Comparison of ENCODE assay signal across 11 cellular contexts in genomic region chr6:141321486-141322347, GRCh38.
DNase-seq lines count a peak whose midpoint lies in the region; ATAC-seq and TF ChIP-seq lines count a peak whose summit lies in the region.
"Had no signal": no experiment of that assay in that cellular context is flagged by ENCODE, and none has a peak within 500 bp of the region (broad histone marks: within the 10 kb centered on the region; RNA-seq: fewer than 3 reads in every experiment).

No MANE protein-coding gene starts in this region.

- no peak for TF ChIP-seq POLR2A in HCT116 (IDR thresholded peaks at IDR 0.05; ENCODE audit: borderline replicate concordance, extremely low read depth, insufficient read depth, insufficient read length)

- H3K9ac ChIP-seq in HCT116 (ENCODE audit: low read length) = no peak overlapping the region

- ATAC-seq in HCT116 (no peak), SK-N-SH treated with all-trans-retinoic acid at 6 μM for 48 hours (peak; percentile 44), heart right ventricle (peak in 5 of 8 donors; percentile 25 to 60 (median 39)), HG03521 (IDR thresholded peaks at IDR 0.05; ENCODE audit: unreplicated experiment) (no peak)
- ATAC-seq: mucosa of descending colon had no signal

- CTCF ChIA-PET in HCT116 (lab: Charles Lee) = interaction anchor here (0.6 kb wide), 1 partner anchor 60 kb away, joined by 3 read pairs; no protein-coding TSS in a partner anchor

- BruUV-seq in HCT116 (replicated peaks; lab: Mats Ljungman, UMichigan) = no TSS peak

- peak overlapping the region; percentile 64 for H2AFZ ChIP-seq in HCT116 (ENCODE audit: low read depth, low read length, poor library complexity, severe bottlenecking)

- RAD21 ChIA-PET in HCT116 (lab: Charles Lee; ENCODE audit: low non-redundant PET in 1 of 2, low total read pairs in 2 of 2, uncharacterized antibody in 2 of 2, unreplicated experiment in 2 of 2) = no interaction called here

- no peak overlapping the region for H3K27ac ChIP-seq in HCT116 (ENCODE audit: low read depth, low read length)
- H3K27ac ChIP-seq in heart right ventricle = no peak overlapping the region

- no peaks in the 10 kb centered on the region for H4K20me1 ChIP-seq in HCT116 (ENCODE audit: insufficient read depth)

- no peaks in the 10 kb centered on the region for H3K9me2 ChIP-seq in HCT116 (ENCODE audit: insufficient read depth)

- H3K9me3 ChIP-seq in HCT116 (ENCODE audit: control insufficient read depth in 1 of 2, insufficient read depth in 1 of 2, low read depth in 1 of 2, low read length in 2 of 2) = no peaks in the 10 kb centered on the region
- H3K9me3 ChIP-seq in heart right ventricle = peaks cover 0 to 9% (median 0%) of the 10 kb centered on the region in 11 donors
- H3K9me3 ChIP-seq: mucosa of descending colon had no signal

- intact Hi-C loops in HCT116 (cut with micrococcal nuclease) = no loop called here
- intact Hi-C loops in heart right ventricle (cut with DNase I) = no loop called here

- no peaks in the 10 kb centered on the region for H3K79me2 ChIP-seq in HCT116 (ENCODE audit: insufficient read depth, low read length)

- no peak overlapping the region for H3K4me3 ChIP-seq in HCT116 (replicated peaks in 1 of 2; ENCODE audit: low read depth in 1 of 2, low read length in 2 of 2)
- H3K4me3 ChIP-seq in heart right ventricle = no peak overlapping the region
- H3K4me3 ChIP-seq: mucosa of descending colon had no signal

- H3K4me1 ChIP-seq in HCT116 (ENCODE audit: control insufficient read depth in 1 of 2, insufficient read depth in 2 of 2, low read length in 2 of 2) (peaks cover 0 to 6% of the 10 kb centered on the region in 2 experiments; a peak in 2 of 4 replicates), heart right ventricle (peaks cover 0 to 11% (median 0%) of the 10 kb centered on the region in 9 donors)

- H3K36me3 ChIP-seq in HCT116 (ENCODE audit: control insufficient read depth in 1 of 2, insufficient read depth in 2 of 2, low read length in 2 of 2) (no peaks in the 10 kb centered on the region), heart right ventricle (no peaks in the 10 kb centered on the region)

- 28 to 34% methylated on average over 5 of the region's 5 CpGs for WGBS in heart right ventricle, 2 donors

- H3K27me3 ChIP-seq in HCT116 (ENCODE audit: insufficient read depth, low read length) (no peaks in the 10 kb centered on the region), heart right ventricle (no peaks in the 10 kb centered on the region)

- no peak for TF ChIP-seq CTCF in HCT116 (IDR thresholded peaks at IDR 0.05 in 2 of 3, conservative IDR thresholded peaks at IDR 0.05 in 1 of 3; ENCODE audit: borderline replicate concordance in 1 of 3, insufficient read depth in 1 of 3, low read depth in 2 of 3, low read length in 2 of 3)
- no peak for TF ChIP-seq CTCF in heart right ventricle (IDR thresholded peaks at IDR 0.05)

- DNase-seq in HCT116 (ENCODE audit: low read depth, low spot score) (no peak), heart right ventricle (no peak), superior temporal gyrus (ENCODE audit: extremely low spot score) (peak; percentile 14), cerebellum (ENCODE audit: low spot score) (no peak), NCI-H2227 (lab: John Stamatoyannopoulos, UW; ENCODE audit: unreplicated experiment) (no peak)
- DNase-seq: effector CD4-positive, alpha-beta T cell; H9; hypothalamus; mucosa of descending colon had no signal

- TF ChIP-seq RAD21 in HCT116 (IDR thresholded peaks at IDR 0.05; ENCODE audit: low read depth) = no peak

- no peak overlapping the region for H3K4me2 ChIP-seq in HCT116 (ENCODE audit: low read length)

- POLR2A ChIA-PET in HCT116 (lab: Charles Lee) = no interaction called here

TF ChIP-seq in HCT116, 20 proteins besides CTCF, POLR2A, EP300 and RAD21:
- TF ChIP-seq ELF1 (IDR thresholded peaks at IDR 0.05; ENCODE audit: borderline replicate concordance, low read depth) (no peak), MAX (IDR thresholded peaks at IDR 0.05) (no peak), ZFX (IDR thresholded peaks at IDR 0.05) (no peak), CEBPB (IDR thresholded peaks at IDR 0.05; ENCODE audit: low read depth) (peak; percentile 66)

TF ChIP-seq in SK-N-SH treated with all-trans-retinoic acid at 6 μM for 48 hours, 23 proteins besides CTCF, POLR2A, EP300 and RAD21:
- TF ChIP-seq CSDC2 (CRISPR knock-in tag; IDR thresholded peaks at IDR 0.05) (no peak), ARNTL (CRISPR knock-in tag; IDR thresholded peaks at IDR 0.05; ENCODE audit: borderline replicate concordance, low read depth) (no peak), ZFP30 (CRISPR knock-in tag; IDR thresholded peaks at IDR 0.05) (no peak), CREB5 (CRISPR knock-in tag; IDR thresholded peaks at IDR 0.05; ENCODE audit: low read depth) (no peak), SNAI2 (CRISPR knock-in tag; IDR thresholded peaks at IDR 0.05) (no peak), OSR1 (CRISPR knock-in tag; IDR thresholded peaks at IDR 0.05) (no peak), ZFP3 (CRISPR knock-in tag; IDR thresholded peaks at IDR 0.05) (no peak), TCF4 (CRISPR knock-in tag; IDR thresholded peaks at IDR 0.05; ENCODE audit: borderline replicate concordance) (no peak), ZNF565 (CRISPR knock-in tag; conservative IDR thresholded peaks at IDR 0.05; ENCODE audit: low read depth) (no peak), ZC3H10 (CRISPR knock-in tag; IDR thresholded peaks at IDR 0.05) (no peak), TOX (CRISPR knock-in tag; IDR thresholded peaks at IDR 0.05; ENCODE audit: borderline replicate concordance) (no peak), RARB (CRISPR knock-in tag; IDR thresholded peaks at IDR 0.05) (no peak), ISL1 (CRISPR knock-in tag; IDR thresholded peaks at IDR 0.05) (no peak), ESRRG (CRISPR knock-in tag; IDR thresholded peaks at IDR 0.05) (no peak), TSHZ2 (CRISPR knock-in tag; IDR thresholded peaks at IDR 0.05) (no peak), CSRNP3 (CRISPR knock-in tag; IDR thresholded peaks at IDR 0.05) (no peak), ZNF70 (CRISPR knock-in tag; IDR thresholded peaks at IDR 0.05) (no peak), PPARA (CRISPR knock-in tag; IDR thresholded peaks at IDR 0.05; ENCODE audit: borderline replicate concordance) (no peak), BACH2 (CRISPR knock-in tag; IDR thresholded peaks at IDR 0.05; ENCODE audit: borderline replicate concordance) (no peak), ZNF8 (CRISPR knock-in tag; IDR thresholded peaks at IDR 0.05) (no peak)

Comparison
In these comparisons a context has a peak if more than half of its experiments do, and no peak if none do; other contexts are left out.
1. ATAC-seq: peak in SK-N-SH treated with all-trans-retinoic acid at 6 μM for 48 hours (single experiment) and heart right ventricle (5 of 8); none in HCT116 (single experiment) and HG03521 (single experiment).